In the genomic region with DNA sequence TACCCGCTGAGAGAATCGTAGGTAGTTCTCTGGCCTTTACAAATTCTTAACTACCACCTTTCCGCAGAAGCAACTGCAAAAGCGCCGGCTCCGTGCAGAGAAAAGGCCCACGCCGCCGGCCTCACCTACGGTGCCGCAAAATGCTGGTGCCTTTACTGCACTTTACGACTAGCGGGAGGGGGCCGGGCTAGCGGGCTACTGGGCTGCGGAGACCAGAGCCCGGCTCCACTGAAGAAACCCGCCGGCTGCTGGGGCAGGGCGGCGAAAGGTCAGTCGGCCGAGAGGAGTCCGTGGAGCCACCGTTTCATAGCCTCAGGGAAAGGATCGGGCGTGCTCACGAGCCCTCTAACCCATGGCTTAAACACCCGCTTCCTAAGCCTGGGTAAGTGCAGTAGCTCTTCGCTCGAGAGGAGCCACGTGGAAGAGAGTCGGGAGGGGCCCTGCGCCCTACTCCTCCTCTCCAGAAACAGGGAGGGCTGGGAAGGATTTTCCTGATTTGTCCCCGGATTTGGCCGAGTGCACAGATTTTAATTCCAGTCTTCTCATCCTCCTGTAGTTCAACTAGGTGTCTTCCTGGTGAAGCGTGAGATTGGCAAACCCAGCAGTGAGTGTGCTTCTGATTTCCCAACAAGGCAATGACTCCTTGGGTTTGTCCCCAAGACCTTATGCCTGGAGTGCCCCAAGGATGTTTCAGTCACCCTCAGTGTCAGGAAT, we compare ENCODE assay signal across 8 cellular contexts. TPM values are rescaled to one million over a fixed set of nuclear protein-coding genes. Genes with fewer than 3 reads are reported as not detected.
DNase-seq lines count a peak whose midpoint lies in the region; ATAC-seq and TF ChIP-seq lines count a peak whose summit lies in the region.

A gene with protein sequence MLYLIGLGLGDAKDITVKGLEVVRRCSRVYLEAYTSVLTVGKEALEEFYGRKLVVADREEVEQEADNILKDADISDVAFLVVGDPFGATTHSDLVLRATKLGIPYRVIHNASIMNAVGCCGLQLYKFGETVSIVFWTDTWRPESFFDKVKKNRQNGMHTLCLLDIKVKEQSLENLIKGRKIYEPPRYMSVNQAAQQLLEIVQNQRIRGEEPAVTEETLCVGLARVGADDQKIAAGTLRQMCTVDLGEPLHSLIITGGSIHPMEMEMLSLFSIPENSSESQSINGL (minus strand): TSS at position 105 of the 714 bp plus-strand sequence. CDS start 341 bp downstream, outside the sequence.

- intact Hi-C loops in testis (cut with DNase I; ENCODE audit: low total_unique reads) = no loop called here

- POLR2A ChIA-PET in HEK293 (lab: Yijun Ruan, JAX) = interaction anchor here (1.0 kb wide), 2 partner anchors 9 to 210 kb away, joined by 4 read pairs; no protein-coding TSS in a partner anchor

- no peaks in the 10 kb centered on the region for H3K27me3 ChIP-seq in testis

- H3K4me3 ChIP-seq in HEK293 (ENCODE audit: low read depth, low read length) (peak within 1 kb of the TSS; percentile 73), testis (peak within 1 kb of the TSS; percentile 64 to 72)

- TF ChIP-seq POLR2A in testis (IDR thresholded peaks at IDR 0.05) = no peak

- peaks cover 6 to 35% of the 10 kb centered on the region in 2 experiments; a peak in 2 of 3 replicates for H3K36me3 ChIP-seq in HEK293 (ENCODE audit: control insufficient read depth in 2 of 2, insufficient read depth in 1 of 2, low read length in 2 of 2)
- H3K36me3 ChIP-seq in testis (ENCODE audit: low read depth, missing control alignments) = no peaks in the 10 kb centered on the region

- peaks cover 29 to 43% of the 10 kb centered on the region in 2 donors for H3K36me3 Mint-ChIP-seq in activated naive CD4-positive, alpha-beta T cell treated with anti-CD3 and anti-CD28 coated beads, Interleukin-2, amount 50 U/mL, for 72 hours

- 0 to 1% methylated on average over 25 to 37 of the region's 37 CpGs for WGBS in testis, 2 donors

- ATAC-seq in SK-N-SH treated with all-trans-retinoic acid at 6 μM for 48 hours (peak; percentile 95), omental fat pad (ENCODE audit: low FRiP score) (peak; percentile 97)
- ATAC-seq in activated naive CD4-positive, alpha-beta T cell treated with anti-CD3 and anti-CD28 coated beads, Interleukin-2, amount 50 U/mL, for 72 hours = peak; percentile 84 to 94

- H3K27ac Mint-ChIP-seq in activated naive CD4-positive, alpha-beta T cell treated with anti-CD3 and anti-CD28 coated beads, Interleukin-2, amount 50 U/mL, for 72 hours = peak within 1 kb of the TSS; percentile 83 to 94

- H3K27ac ChIP-seq in HEK293 (ENCODE audit: extremely low read depth, low read depth, low read length) (peak within 1 kb of the TSS; percentile 32), testis (peak within 1 kb of the TSS; percentile 40 to 63)

- CTCF ChIA-PET in HEK293 (lab: Yijun Ruan, JAX) = interaction anchor here (1.0 to 1.3 kb wide), 2 partner anchors 213 to 263 kb away, joined by 3 to 4 read pairs; no protein-coding TSS in a partner anchor

- peaks cover 0 to under 1% of the 10 kb centered on the region in 2 donors for H3K9me3 Mint-ChIP-seq in activated naive CD4-positive, alpha-beta T cell treated with anti-CD3 and anti-CD28 coated beads, Interleukin-2, amount 50 U/mL, for 72 hours

- H3K4me1 ChIP-seq in HEK293 (ENCODE audit: control insufficient read depth, insufficient read depth, low read length) (peaks cover 3% of the 10 kb centered on the region; the same call in 1 of the 2 replicates), testis (no peaks in the 10 kb centered on the region)

- no peaks in the 10 kb centered on the region for H3K9me3 ChIP-seq in HEK293 (ENCODE audit: control insufficient read depth, insufficient read depth, low read depth, low read length)
- H3K9me3 ChIP-seq in testis = no peaks in the 10 kb centered on the region

- DNase-seq in GM03348 (ENCODE audit: low spot score) = peak; percentile 94
- DNase-seq in MV-4-11 (lab: John Stamatoyannopoulos, UW) = peak; percentile 78
- DNase-seq in activated naive CD4-positive, alpha-beta T cell treated with anti-CD3 and anti-CD28 coated beads, Interleukin-2, amount 50 U/mL, for 72 hours (ENCODE audit: low spot score in 2 of 2) = peak; percentile 80 to 89
- DNase-seq in glomerular visceral epithelial cell (ENCODE audit: extremely low spot score) = peak; percentile 88
- peak; percentile 81 for DNase-seq in omental fat pad (ENCODE audit: low spot score)
- peak; percentile 95 for DNase-seq in testis

- TF ChIP-seq CTCF in HEK293 (tag by site-specific recombination; IDR thresholded peaks at IDR 0.05) (no peak), omental fat pad (IDR thresholded peaks at IDR 0.05) (no peak), testis (IDR thresholded peaks at IDR 0.05) (no peak)

TF ChIP-seq in HEK293, 187 proteins besides CTCF, POLR2A, EP300 and RAD21 (continues in another document):
- no peak for TF ChIP-seq ZNF157 (tag by site-specific recombination; IDR thresholded peaks at IDR 0.05)
- TF ChIP-seq ZNF624 (tag by site-specific recombination; IDR thresholded peaks at IDR 0.05) = no peak
- TF ChIP-seq ZNF785 (tag by site-specific recombination; IDR thresholded peaks at IDR 0.05) = no peak
- no peak for TF ChIP-seq ZNF585B (tag by site-specific recombination; IDR thresholded peaks at IDR 0.05)
- TF ChIP-seq, protein P1, sequence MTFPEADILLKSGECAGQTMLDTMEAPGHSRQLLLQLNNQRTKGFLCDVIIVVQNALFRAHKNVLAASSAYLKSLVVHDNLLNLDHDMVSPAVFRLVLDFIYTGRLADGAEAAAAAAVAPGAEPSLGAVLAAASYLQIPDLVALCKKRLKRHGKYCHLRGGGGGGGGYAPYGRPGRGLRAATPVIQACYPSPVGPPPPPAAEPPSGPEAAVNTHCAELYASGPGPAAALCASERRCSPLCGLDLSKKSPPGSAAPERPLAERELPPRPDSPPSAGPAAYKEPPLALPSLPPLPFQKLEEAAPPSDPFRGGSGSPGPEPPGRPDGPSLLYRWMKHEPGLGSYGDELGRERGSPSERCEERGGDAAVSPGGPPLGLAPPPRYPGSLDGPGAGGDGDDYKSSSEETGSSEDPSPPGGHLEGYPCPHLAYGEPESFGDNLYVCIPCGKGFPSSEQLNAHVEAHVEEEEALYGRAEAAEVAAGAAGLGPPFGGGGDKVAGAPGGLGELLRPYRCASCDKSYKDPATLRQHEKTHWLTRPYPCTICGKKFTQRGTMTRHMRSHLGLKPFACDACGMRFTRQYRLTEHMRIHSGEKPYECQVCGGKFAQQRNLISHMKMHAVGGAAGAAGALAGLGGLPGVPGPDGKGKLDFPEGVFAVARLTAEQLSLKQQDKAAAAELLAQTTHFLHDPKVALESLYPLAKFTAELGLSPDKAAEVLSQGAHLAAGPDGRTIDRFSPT (tag by site-specific recombination; IDR thresholded peaks at IDR 0.05) = no peak
- TF ChIP-seq MZF1 (tag by site-specific recombination; IDR thresholded peaks at IDR 0.05; ENCODE audit: borderline replicate concordance) = no peak
- TF ChIP-seq, protein P2, sequence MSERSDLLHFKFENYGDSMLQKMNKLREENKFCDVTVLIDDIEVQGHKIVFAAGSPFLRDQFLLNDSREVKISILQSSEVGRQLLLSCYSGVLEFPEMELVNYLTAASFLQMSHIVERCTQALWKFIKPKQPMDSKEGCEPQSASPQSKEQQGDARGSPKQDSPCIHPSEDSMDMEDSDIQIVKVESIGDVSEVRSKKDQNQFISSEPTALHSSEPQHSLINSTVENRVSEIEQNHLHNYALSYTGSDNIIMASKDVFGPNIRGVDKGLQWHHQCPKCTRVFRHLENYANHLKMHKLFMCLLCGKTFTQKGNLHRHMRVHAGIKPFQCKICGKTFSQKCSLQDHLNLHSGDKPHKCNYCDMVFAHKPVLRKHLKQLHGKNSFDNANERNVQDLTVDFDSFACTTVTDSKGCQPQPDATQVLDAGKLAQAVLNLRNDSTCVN (tag by site-specific recombination; optimal IDR thresholded peaks at IDR 0.05) = peak; percentile 23

TF ChIP-seq in SK-N-SH treated with all-trans-retinoic acid at 6 μM for 48 hours, 23 proteins besides CTCF, POLR2A, EP300 and RAD21:
- TF ChIP-seq, protein P3, sequence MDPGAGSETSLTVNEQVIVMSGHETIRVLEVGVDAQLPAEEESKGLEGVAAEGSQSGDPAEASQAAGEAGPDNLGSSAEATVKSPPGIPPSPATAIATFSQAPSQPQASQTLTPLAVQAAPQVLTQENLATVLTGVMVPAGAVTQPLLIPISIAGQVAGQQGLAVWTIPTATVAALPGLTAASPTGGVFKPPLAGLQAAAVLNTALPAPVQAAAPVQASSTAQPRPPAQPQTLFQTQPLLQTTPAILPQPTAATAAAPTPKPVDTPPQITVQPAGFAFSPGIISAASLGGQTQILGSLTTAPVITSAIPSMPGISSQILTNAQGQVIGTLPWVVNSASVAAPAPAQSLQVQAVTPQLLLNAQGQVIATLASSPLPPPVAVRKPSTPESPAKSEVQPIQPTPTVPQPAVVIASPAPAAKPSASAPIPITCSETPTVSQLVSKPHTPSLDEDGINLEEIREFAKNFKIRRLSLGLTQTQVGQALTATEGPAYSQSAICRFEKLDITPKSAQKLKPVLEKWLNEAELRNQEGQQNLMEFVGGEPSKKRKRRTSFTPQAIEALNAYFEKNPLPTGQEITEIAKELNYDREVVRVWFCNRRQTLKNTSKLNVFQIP (CRISPR knock-in tag; IDR thresholded peaks at IDR 0.05; ENCODE audit: borderline replicate concordance, low read depth) = no peak
- no peak for TF ChIP-seq PPARA (CRISPR knock-in tag; IDR thresholded peaks at IDR 0.05; ENCODE audit: borderline replicate concordance)
- TF ChIP-seq, protein P4, sequence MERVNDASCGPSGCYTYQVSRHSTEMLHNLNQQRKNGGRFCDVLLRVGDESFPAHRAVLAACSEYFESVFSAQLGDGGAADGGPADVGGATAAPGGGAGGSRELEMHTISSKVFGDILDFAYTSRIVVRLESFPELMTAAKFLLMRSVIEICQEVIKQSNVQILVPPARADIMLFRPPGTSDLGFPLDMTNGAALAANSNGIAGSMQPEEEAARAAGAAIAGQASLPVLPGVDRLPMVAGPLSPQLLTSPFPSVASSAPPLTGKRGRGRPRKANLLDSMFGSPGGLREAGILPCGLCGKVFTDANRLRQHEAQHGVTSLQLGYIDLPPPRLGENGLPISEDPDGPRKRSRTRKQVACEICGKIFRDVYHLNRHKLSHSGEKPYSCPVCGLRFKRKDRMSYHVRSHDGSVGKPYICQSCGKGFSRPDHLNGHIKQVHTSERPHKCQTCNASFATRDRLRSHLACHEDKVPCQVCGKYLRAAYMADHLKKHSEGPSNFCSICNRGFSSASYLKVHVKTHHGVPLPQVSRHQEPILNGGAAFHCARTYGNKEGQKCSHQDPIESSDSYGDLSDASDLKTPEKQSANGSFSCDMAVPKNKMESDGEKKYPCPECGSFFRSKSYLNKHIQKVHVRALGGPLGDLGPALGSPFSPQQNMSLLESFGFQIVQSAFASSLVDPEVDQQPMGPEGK (CRISPR knock-in tag; IDR thresholded peaks at IDR 0.05; ENCODE audit: borderline replicate concordance) = 0 out of 2 replicates have a peak, but pooled peaks have one; percentile 19

RNA-seq across cellular contexts. Expression of the gene that starts here (rescaled TPM):
- 10 to 100 TPM; 23.2 to 44.0 TPM for total RNA-seq in activated naive CD4-positive, alpha-beta T cell treated with anti-CD3 and anti-CD28 coated beads, Interleukin-2, amount 50 U/mL, for 72 hours
- total RNA-seq in omental fat pad (10 to 100 TPM in 3 of 4 donors, 1 to 10 TPM in 1; 8.8 to 35.3 (median 15.8) TPM), testis (10 to 100 TPM; 18.2 to 26.9 TPM)
- polyA plus RNA-seq in testis (ENCODE audit: insufficient read depth, low read depth, low replicate concordance) = 25.2 TPM

Comparison
In these comparisons a context has a peak if more than half of its experiments do, and no peak if none do; other contexts are left out.
1. Peak in every context shown above with its lines: DNase-seq, ATAC-seq, H3K4me3 ChIP-seq and H3K27ac ChIP-seq.